In the genomic region with DNA sequence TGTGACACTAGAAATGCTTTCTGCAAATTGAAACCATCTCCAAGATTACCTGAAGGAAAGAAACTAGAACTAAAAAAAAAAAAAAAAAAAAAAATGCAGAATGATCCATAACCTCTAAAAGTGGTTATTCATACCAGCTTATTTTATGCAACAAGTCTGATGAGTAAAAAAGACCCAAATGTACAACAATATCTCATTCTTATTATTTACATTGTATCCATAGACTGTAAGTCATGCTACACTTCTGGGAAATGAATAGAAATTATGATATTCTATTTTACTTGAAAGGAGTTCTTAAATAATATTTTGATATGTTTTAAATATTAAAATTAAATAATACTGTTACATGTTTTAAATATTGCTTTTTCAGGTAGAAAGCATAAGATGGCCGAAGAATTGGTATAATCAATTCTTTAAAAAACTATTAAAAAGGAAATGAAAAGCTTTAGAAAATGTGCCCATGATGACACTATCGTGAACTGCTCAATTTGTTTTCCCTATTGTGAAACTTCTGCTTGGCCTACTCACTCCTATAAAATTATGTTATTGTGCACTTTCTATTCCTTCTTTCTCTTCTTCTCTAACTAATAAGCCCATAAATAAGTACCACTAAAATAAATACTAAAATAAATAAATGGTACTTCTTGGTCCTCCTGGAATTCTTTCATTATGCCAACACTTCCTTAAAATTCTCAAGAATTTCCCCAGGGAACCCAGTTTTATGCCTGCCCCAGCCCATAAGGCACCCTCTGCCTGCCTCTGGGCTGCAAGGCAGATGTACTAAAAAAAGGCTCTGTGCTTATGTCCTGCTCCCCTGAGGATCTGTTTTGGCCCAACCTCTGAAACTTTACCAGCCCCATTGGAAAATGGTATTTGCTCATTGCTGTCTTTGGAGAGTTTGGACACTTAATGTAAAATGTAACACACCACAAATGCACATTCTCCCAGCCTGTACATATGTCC, we compare ENCODE assay signal across 1 cellular context.
TF ChIP-seq lines count a peak whose summit lies in the region.

No MANE protein-coding gene starts in this region.

TF ChIP-seq in GM12878, 131 proteins besides CTCF, POLR2A, EP300 and RAD21 (continued from another document):
- TF ChIP-seq, protein P1, sequence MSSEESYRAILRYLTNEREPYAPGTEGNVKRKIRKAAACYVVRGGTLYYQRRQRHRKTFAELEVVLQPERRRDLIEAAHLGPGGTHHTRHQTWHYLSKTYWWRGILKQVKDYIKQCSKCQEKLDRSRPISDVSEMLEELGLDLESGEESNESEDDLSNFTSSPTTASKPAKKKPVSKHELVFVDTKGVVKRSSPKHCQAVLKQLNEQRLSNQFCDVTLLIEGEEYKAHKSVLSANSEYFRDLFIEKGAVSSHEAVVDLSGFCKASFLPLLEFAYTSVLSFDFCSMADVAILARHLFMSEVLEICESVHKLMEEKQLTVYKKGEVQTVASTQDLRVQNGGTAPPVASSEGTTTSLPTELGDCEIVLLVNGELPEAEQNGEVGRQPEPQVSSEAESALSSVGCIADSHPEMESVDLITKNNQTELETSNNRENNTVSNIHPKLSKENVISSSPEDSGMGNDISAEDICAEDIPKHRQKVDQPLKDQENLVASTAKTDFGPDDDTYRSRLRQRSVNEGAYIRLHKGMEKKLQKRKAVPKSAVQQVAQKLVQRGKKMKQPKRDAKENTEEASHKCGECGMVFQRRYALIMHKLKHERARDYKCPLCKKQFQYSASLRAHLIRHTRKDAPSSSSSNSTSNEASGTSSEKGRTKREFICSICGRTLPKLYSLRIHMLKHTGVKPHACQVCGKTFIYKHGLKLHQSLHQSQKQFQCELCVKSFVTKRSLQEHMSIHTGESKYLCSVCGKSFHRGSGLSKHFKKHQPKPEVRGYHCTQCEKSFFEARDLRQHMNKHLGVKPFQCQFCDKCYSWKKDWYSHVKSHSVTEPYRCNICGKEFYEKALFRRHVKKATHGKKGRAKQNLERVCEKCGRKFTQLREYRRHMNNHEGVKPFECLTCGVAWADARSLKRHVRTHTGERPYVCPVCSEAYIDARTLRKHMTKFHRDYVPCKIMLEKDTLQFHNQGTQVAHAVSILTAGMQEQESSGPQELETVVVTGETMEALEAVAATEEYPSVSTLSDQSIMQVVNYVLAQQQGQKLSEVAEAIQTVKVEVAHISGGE (CRISPR knock-in tag; IDR thresholded peaks at IDR 0.05): no peak
- no peak for TF ChIP-seq ESRRA (IDR thresholded peaks at IDR 0.05; ENCODE audit: low read length)
- TF ChIP-seq, protein P2, sequence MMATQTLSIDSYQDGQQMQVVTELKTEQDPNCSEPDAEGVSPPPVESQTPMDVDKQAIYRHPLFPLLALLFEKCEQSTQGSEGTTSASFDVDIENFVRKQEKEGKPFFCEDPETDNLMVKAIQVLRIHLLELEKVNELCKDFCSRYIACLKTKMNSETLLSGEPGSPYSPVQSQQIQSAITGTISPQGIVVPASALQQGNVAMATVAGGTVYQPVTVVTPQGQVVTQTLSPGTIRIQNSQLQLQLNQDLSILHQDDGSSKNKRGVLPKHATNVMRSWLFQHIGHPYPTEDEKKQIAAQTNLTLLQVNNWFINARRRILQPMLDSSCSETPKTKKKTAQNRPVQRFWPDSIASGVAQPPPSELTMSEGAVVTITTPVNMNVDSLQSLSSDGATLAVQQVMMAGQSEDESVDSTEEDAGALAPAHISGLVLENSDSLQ (IDR thresholded peaks at IDR 0.05): no peak
- no peak for TF ChIP-seq FOXK2 (IDR thresholded peaks at IDR 0.05)
- no peak for TF ChIP-seq ZNF384 (IDR thresholded peaks at IDR 0.05; ENCODE audit: borderline replicate concordance, low read depth, low read length)
- no peak for TF ChIP-seq CEBPB (IDR thresholded peaks at IDR 0.05; ENCODE audit: borderline replicate concordance in 1 of 2, low read depth in 2 of 2, low read length in 2 of 2)
- TF ChIP-seq, protein P3, sequence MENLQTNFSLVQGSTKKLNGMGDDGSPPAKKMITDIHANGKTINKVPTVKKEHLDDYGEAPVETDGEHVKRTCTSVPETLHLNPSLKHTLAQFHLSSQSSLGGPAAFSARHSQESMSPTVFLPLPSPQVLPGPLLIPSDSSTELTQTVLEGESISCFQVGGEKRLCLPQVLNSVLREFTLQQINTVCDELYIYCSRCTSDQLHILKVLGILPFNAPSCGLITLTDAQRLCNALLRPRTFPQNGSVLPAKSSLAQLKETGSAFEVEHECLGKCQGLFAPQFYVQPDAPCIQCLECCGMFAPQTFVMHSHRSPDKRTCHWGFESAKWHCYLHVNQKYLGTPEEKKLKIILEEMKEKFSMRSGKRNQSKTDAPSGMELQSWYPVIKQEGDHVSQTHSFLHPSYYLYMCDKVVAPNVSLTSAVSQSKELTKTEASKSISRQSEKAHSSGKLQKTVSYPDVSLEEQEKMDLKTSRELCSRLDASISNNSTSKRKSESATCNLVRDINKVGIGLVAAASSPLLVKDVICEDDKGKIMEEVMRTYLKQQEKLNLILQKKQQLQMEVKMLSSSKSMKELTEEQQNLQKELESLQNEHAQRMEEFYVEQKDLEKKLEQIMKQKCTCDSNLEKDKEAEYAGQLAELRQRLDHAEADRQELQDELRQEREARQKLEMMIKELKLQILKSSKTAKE (IDR thresholded peaks at IDR 0.05; ENCODE audit: low read depth, poor library complexity, severe bottlenecking): no peak
